ENCODE assay signal across 17 cellular contexts in the genomic region with DNA sequence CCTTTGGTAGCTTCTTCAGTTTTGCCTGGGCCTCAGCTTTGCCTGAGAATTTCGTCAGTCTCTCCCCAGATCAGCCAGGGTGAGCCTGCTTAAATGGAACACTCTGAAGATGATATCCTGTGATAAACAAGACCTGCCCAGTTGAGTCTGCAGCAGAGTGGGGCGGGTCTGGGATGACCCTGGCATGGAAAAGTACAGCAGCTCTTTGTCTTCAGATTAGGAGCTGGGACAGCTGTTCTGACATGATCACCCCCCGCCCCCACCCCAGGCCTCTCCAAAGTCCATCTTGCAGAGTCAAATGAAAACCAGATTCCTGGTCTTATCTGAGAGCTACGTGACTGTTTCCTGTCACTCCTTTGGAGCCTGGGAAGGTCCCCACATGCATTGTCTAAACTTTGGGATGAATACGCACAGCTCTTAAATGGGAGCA. TPM values are rescaled to one million over a fixed set of nuclear protein-coding genes. Genes with fewer than 3 reads are reported as not detected.
DNase-seq lines count a peak whose midpoint lies in the region; ATAC-seq and TF ChIP-seq lines count a peak whose summit lies in the region.
"Had no signal": no experiment of that assay in that cellular context is flagged by ENCODE, and none has a peak within 500 bp of the region (broad histone marks: within the 10 kb centered on the region; RNA-seq: fewer than 3 reads in every experiment).

No MANE protein-coding gene starts in this region.

- no peak overlapping the region for H2BK5ac ChIP-seq in trophoblast cell (ENCODE audit: low read depth, low read length, poor library complexity)

- H3K23ac ChIP-seq in trophoblast cell (ENCODE audit: low read length), result no peak overlapping the region

- no peak overlapping the region for H4K91ac ChIP-seq in trophoblast cell (ENCODE audit: low read depth, low read length)

- no peak overlapping the region for H3K4ac ChIP-seq in trophoblast cell (ENCODE audit: low read depth, low read length)

- peak overlapping the region; percentile 90 for H3K4me2 ChIP-seq in trophoblast cell (ENCODE audit: low read length)
- H3K4me2 ChIP-seq: BLaER1 had no signal

- no peak overlapping the region for H3K4me3 Mint-ChIP-seq in stimulated activated effector memory CD8-positive, alpha-beta T cell treated with anti-CD3 and anti-CD28 coated beads, Interleukin-12 subunit alpha, Interleukin-12 subunit beta, amount 100 ng/mL, for 72 hours
- H3K4me3 Mint-ChIP-seq: stimulated activated naive B cell treated with anti-CD40 and anti-IgM and Interleukin-4, amounts not matched to agents 10 μg/mL and 1 μg/mL and 100 μg/mL, for 72 hours had no signal

- H3K4me1 ChIP-seq in esophagus muscularis mucosa, result peaks cover 20 to 56% (median 47%) of the 10 kb centered on the region in 4 donors
- H3K4me1 ChIP-seq in trophoblast cell (ENCODE audit: control insufficient read depth in 1 of 2, insufficient read depth in 2 of 2, low read length in 2 of 2), result peaks cover 13 to 38% of the 10 kb centered on the region in 2 experiments

- no peak for TF ChIP-seq CTCF in HFF-Myc (IDR thresholded peaks at IDR 0.05; ENCODE audit: low read depth, low read length, missing control alignments)
- no peak for TF ChIP-seq CTCF in esophagus muscularis mucosa (IDR thresholded peaks at IDR 0.05)

- DNase-seq in HFF-Myc (ENCODE audit: extremely low read depth, low read depth) (no peak), RPMI7951 (ENCODE audit: low read depth) (peak; percentile 54), esophagus muscularis mucosa (ENCODE audit: extremely low spot score) (no peak), trophoblast cell (no peak), NCI-H2081 treated with DMSO at 0.1 percent for 48 hours (lab: John Stamatoyannopoulos, UW) (no peak)
- DNase-seq in stimulated activated effector memory CD8-positive, alpha-beta T cell treated with anti-CD3 and anti-CD28 coated beads, Interleukin-12 subunit alpha, Interleukin-12 subunit beta, amount 100 ng/mL, for 72 hours (ENCODE audit: low spot score in 2 of 2), result no peak
- DNase-seq: activated CD4-positive, CD25-positive, alpha-beta regulatory T cell; activated effector memory CD4-positive, alpha-beta T cell treated with Interleukin-2 at 50 U/mL for 16 hours; cortex of kidney; GM23248; NCI-H1105; NCI-H446 treated with DMSO at 0.1 percent for 48 hours; Peyer's patch; stimulated activated naive B cell treated with anti-CD40 and anti-IgM and Interleukin-4, amounts not matched to agents 10 μg/mL and 1 μg/mL and 100 μg/mL, for 72 hours had no signal

- no peak overlapping the region for H3K27ac Mint-ChIP-seq in stimulated activated effector memory CD8-positive, alpha-beta T cell treated with anti-CD3 and anti-CD28 coated beads, Interleukin-12 subunit alpha, Interleukin-12 subunit beta, amount 100 ng/mL, for 72 hours
- H3K27ac Mint-ChIP-seq: stimulated activated naive B cell treated with anti-CD40 and anti-IgM and Interleukin-4, amounts not matched to agents 10 μg/mL and 1 μg/mL and 100 μg/mL, for 72 hours had no signal

- peaks cover 12% of the 10 kb centered on the region for H3K79me1 ChIP-seq in trophoblast cell (ENCODE audit: low read length)

- 61% methylated on average over 5 of the region's 5 CpGs for WGBS in esophagus muscularis mucosa
- WGBS in trophoblast cell (ENCODE audit: extremely low coverage, insufficient coverage, insufficient read length), result no CpG with 5 or more reads among the region's 5 CpGs

- no peak for TF ChIP-seq POLR2A in esophagus muscularis mucosa (IDR thresholded peaks at IDR 0.05; ENCODE audit: low read depth)

- no peak overlapping the region for H2BK120ac ChIP-seq in trophoblast cell (ENCODE audit: insufficient read depth, low read length, poor library complexity)

- H3K4me1 Mint-ChIP-seq in stimulated activated effector memory CD8-positive, alpha-beta T cell treated with anti-CD3 and anti-CD28 coated beads, Interleukin-12 subunit alpha, Interleukin-12 subunit beta, amount 100 ng/mL, for 72 hours, result peaks cover 15% of the 10 kb centered on the region

- H3K36me3 ChIP-seq in esophagus muscularis mucosa (no peaks in the 10 kb centered on the region), trophoblast cell (ENCODE audit: control insufficient read depth in 1 of 2, insufficient read depth in 2 of 2, low read length in 2 of 2) (no peaks in the 10 kb centered on the region)
- H3K36me3 ChIP-seq: BLaER1, Peyer's patch had no signal

- ATAC-seq in GM18498 (IDR thresholded peaks at IDR 0.05; ENCODE audit: unreplicated experiment), result no peak
- no peak for ATAC-seq in stimulated activated effector memory CD8-positive, alpha-beta T cell treated with anti-CD3 and anti-CD28 coated beads, Interleukin-12 subunit alpha, Interleukin-12 subunit beta, amount 100 ng/mL, for 72 hours
- ATAC-seq: stimulated activated naive B cell treated with anti-CD40 and anti-IgM and Interleukin-4, amounts not matched to agents 10 μg/mL and 1 μg/mL and 100 μg/mL, for 72 hours had no signal

- peaks cover 4% of the 10 kb centered on the region for H3K79me2 ChIP-seq in trophoblast cell (ENCODE audit: control insufficient read depth, insufficient read depth, low read length, poor library complexity)

- no peak overlapping the region for H2BK12ac ChIP-seq in trophoblast cell (ENCODE audit: low read length)

- no peak for TF ChIP-seq EP300 in esophagus muscularis mucosa (IDR thresholded peaks at IDR 0.05)

- intact Hi-C loops in esophagus muscularis mucosa (cut with DNase I), result no loop called here

- H2AK5ac ChIP-seq in trophoblast cell (ENCODE audit: low read length), result no peak overlapping the region

- H3K27me3 ChIP-seq in esophagus muscularis mucosa (peaks cover 0 to 8% (median 0%) of the 10 kb centered on the region in 4 donors), trophoblast cell (ENCODE audit: insufficient read depth, low read length) (no peaks in the 10 kb centered on the region)
- H3K27me3 ChIP-seq: Peyer's patch had no signal

- H2AFZ ChIP-seq in trophoblast cell (ENCODE audit: insufficient read depth, low read length, poor library complexity), result no peak overlapping the region
- H2AFZ ChIP-seq: GM23248 had no signal

- H3K4me3 ChIP-seq in HFF-Myc (replicated peaks; ENCODE audit: low read depth, low read length) (peak overlapping the region; percentile 6; the same call in 1 of the 2 replicates), esophagus muscularis mucosa (no peak overlapping the region), trophoblast cell (ENCODE audit: low read depth, low read length) (no peak overlapping the region)
- H3K4me3 ChIP-seq: GM23248 had no signal

- no peak overlapping the region for H3K18ac ChIP-seq in trophoblast cell (ENCODE audit: low read length)

- H3K27ac ChIP-seq in esophagus muscularis mucosa (replicated peaks in 1 of 4), result peak overlapping the region in 3 of 4 donors; percentile 89 to 94 (median 91)
- H3K27ac ChIP-seq in trophoblast cell (ENCODE audit: low read depth, low read length), result peak overlapping the region; percentile 59
- H3K27ac ChIP-seq: BLaER1, GM23248 had no signal

- H3K9me3 ChIP-seq in esophagus muscularis mucosa, result no peaks in the 10 kb centered on the region
- peaks cover 2% of the 10 kb centered on the region for H3K9me3 ChIP-seq in trophoblast cell (ENCODE audit: insufficient read depth, low read depth, low read length)
- H3K9me3 ChIP-seq: BLaER1, Peyer's patch had no signal

- H4K8ac ChIP-seq in trophoblast cell (ENCODE audit: low read depth, low read length), result no peak overlapping the region

- H4K12ac ChIP-seq in trophoblast cell (ENCODE audit: low read depth, low read length), result no peak overlapping the region

- no peaks in the 10 kb centered on the region for H3K9me3 Mint-ChIP-seq in stimulated activated effector memory CD8-positive, alpha-beta T cell treated with anti-CD3 and anti-CD28 coated beads, Interleukin-12 subunit alpha, Interleukin-12 subunit beta, amount 100 ng/mL, for 72 hours

- no peak overlapping the region for H3K9ac ChIP-seq in trophoblast cell (ENCODE audit: low read length)
- H3K9ac ChIP-seq: BLaER1, GM23248 had no signal

- no peaks in the 10 kb centered on the region for H3K36me3 Mint-ChIP-seq in stimulated activated effector memory CD8-positive, alpha-beta T cell treated with anti-CD3 and anti-CD28 coated beads, Interleukin-12 subunit alpha, Interleukin-12 subunit beta, amount 100 ng/mL, for 72 hours
- H3K36me3 Mint-ChIP-seq: stimulated activated naive B cell treated with anti-CD40 and anti-IgM and Interleukin-4, amounts not matched to agents 10 μg/mL and 1 μg/mL and 100 μg/mL, for 72 hours had no signal

- no peak overlapping the region for H3K14ac ChIP-seq in trophoblast cell (ENCODE audit: low read length)

RNA-seq across cellular contexts. Expression of a gene that starts 2.2 kb away (rescaled TPM):
- total RNA-seq in RPMI7951 (2014; rRNA removed; shearing (Covaris generic)), result 19.9 and 23.4 TPM in 2 replicates
- 10 to 100 TPM in 3 of 4 donors, 1 to 10 TPM in 1; 8.6 to 17.2 (median 11.4) TPM for total RNA-seq in esophagus muscularis mucosa
- polyA plus RNA-seq in trophoblast cell (2013), result 17.2 and 18.7 TPM in 2 replicates
- total RNA-seq: activated CD8-positive, alpha-beta memory T cell treated with anti-CD3 and anti-CD28 coated beads for 36 hours had no signal
